ENCODE assay signal across 8 cellular contexts in genomic region chr15:29102173-29102794, GRCh38.
A peak's percentile ranks its signal among the peaks of the same experiment; 100 is the strongest.
DNase-seq lines count a peak whose midpoint lies in the region; TF ChIP-seq lines count a peak whose summit lies in the region.
"Not testable (repeated sequence)": the region's sequence is repeated elsewhere in the genome, so short reads cannot be mapped to it uniquely, and the experiment has no call there.

No MANE protein-coding gene starts in this region.

- intact Hi-C loops in colonic mucosa (cut with DNase I), result not testable (repeated sequence)

- H3K4me3 ChIP-seq in GM12865 (ENCODE audit: low read depth, low read length); colonic mucosa; kidney epithelial cell (ENCODE audit: low read depth, low read length): not testable (repeated sequence)

- not testable (repeated sequence) for H3K27ac ChIP-seq in colonic mucosa

- H3K36me3 ChIP-seq in colonic mucosa; kidney epithelial cell (ENCODE audit: control insufficient read depth, insufficient read depth, low read length): not testable (repeated sequence)

- DNase-seq in A172 (ENCODE audit: low spot score) (peak; percentile 14), GM12865 (ENCODE audit: low read depth) (peak; percentile 69), LoVo (ENCODE audit: low spot score) (peak; percentile 40), SK-MEL-5 (ENCODE audit: low read depth, low spot score) (peak; percentile 70), activated T-cell treated with anti-CD3 and anti-CD28 coated beads for 24 hours (ENCODE audit: low read depth) (peak; percentile 38), colonic mucosa (peak; percentile 55)
- DNase-seq in kidney epithelial cell (ENCODE audit: low read depth), result not testable (repeated sequence)
- DNase-seq in stimulated activated CD4-positive, alpha-beta T cell treated with anti-CD3 and anti-CD28 coated beads, Interleukin-1b, Interleukin-23, amount 100 ng/mL, for 24 hours (ENCODE audit: low read depth in 4 of 4, low spot score in 1 of 4), result peak; percentile 40 to 56 (median 44)

- H3K4me1 ChIP-seq in colonic mucosa, result not testable (repeated sequence)

- H3K27me3 ChIP-seq in colonic mucosa; kidney epithelial cell (ENCODE audit: control insufficient read depth, insufficient read depth, low read length): not testable (repeated sequence)

- TF ChIP-seq CTCF in GM12865 (IDR thresholded peaks at IDR 0.05; ENCODE audit: insufficient read depth, low read depth, low read length, missing control alignments) (peak; percentile 84), colonic mucosa (IDR thresholded peaks at IDR 0.05) (peak; percentile 62), kidney epithelial cell (IDR thresholded peaks at IDR 0.05; ENCODE audit: insufficient read depth, low read length, poor library complexity, severe bottlenecking) (peak; percentile 84)

- H3K9ac ChIP-seq in colonic mucosa (ENCODE audit: low read depth in 2 of 2, low read length in 2 of 2), result not testable (repeated sequence)

- H3K9me3 ChIP-seq in colonic mucosa, result not testable (repeated sequence)

- in situ Hi-C loops in SK-MEL-5 (cut with HindIII; ENCODE audit: low pct_unique_long_range_greater_than_20kb, low sequenced_read_pairs), result not testable (repeated sequence)
